ENCODE assay signal across 15 cellular contexts in genomic region chr18:36638224-36638623, GRCh38.
A peak's percentile ranks its signal among the peaks of the same experiment; 100 is the strongest.
DNase-seq lines count a peak whose midpoint lies in the region; ATAC-seq lines count a peak whose summit lies in the region.
"Had no signal": no experiment of that assay in that cellular context is flagged by ENCODE, and none has a peak within 500 bp of the region (broad histone marks: within the 10 kb centered on the region; RNA-seq: fewer than 3 reads in every experiment).

No MANE protein-coding gene starts in this region.

- no peaks in the 10 kb centered on the region for H3K79me1 ChIP-seq in neuronal stem cell (ENCODE audit: low read depth, low read length)

- no peak overlapping the region for H2BK5ac ChIP-seq in neuronal stem cell (ENCODE audit: low read length)

- no CpG with 5 or more reads among the region's 4 CpGs for WGBS in neuronal stem cell (ENCODE audit: extremely low coverage in 2 of 2, insufficient read length in 2 of 2, insufficient replicate concordance in 1 of 2), 2 donors

- H2BK120ac ChIP-seq in neuronal stem cell (ENCODE audit: low read depth, low read length) = no peak overlapping the region

- ATAC-seq in GM18907 (IDR thresholded peaks at IDR 0.05; ENCODE audit: unreplicated experiment) (peak; percentile 93), GM21576 (IDR thresholded peaks at IDR 0.05; ENCODE audit: unreplicated experiment) (peak; percentile 91), HG03097 (IDR thresholded peaks at IDR 0.05; ENCODE audit: low FRiP score, unreplicated experiment) (peak; percentile 91)
- ATAC-seq: heart left ventricle, K562, psoas muscle had no signal

- no peak overlapping the region for H2BK12ac ChIP-seq in neuronal stem cell (ENCODE audit: low read length)

- no peak overlapping the region for H4K91ac ChIP-seq in neuronal stem cell (ENCODE audit: low read depth, low read length, poor library complexity)

- no peak overlapping the region for H4K8ac ChIP-seq in neuronal stem cell (ENCODE audit: low read depth, low read length)

- intact Hi-C loops in head of caudate nucleus (cut with DNase I) = no loop called here

- no peak overlapping the region for H2AK5ac ChIP-seq in neuronal stem cell (ENCODE audit: low read depth, low read length)

- no peak overlapping the region for H3K4ac ChIP-seq in neuronal stem cell (ENCODE audit: low read length)

- H3K4me3 ChIP-seq in neuronal stem cell (ENCODE audit: low read length in 2 of 2) = no peak overlapping the region
- H3K4me3 ChIP-seq: dorsolateral prefrontal cortex, heart left ventricle, K562, psoas muscle, transverse colon had no signal

- DNase-seq in neuronal stem cell (ENCODE audit: low spot score) (no peak), head of caudate nucleus (no peak), cerebellum (ENCODE audit: low spot score) (no peak), NCI-H1105 treated with DMSO at 0.1 percent for 48 hours (lab: John Stamatoyannopoulos, UW) (no peak), NCI-H510A treated with DMSO at 0.1 percent for 48 hours (lab: John Stamatoyannopoulos, UW) (no peak)
- DNase-seq: activated CD4-positive, alpha-beta T cell treated with anti-CD3 and anti-CD28 coated beads for 4 hours; CD8-positive, alpha-beta memory T cell; dorsolateral prefrontal cortex; heart left ventricle; psoas muscle; transverse colon had no signal

- H3K14ac ChIP-seq in neuronal stem cell (ENCODE audit: low read length) = no peak overlapping the region

- H3K23ac ChIP-seq in neuronal stem cell (ENCODE audit: low read depth, low read length, poor library complexity) = no peak overlapping the region

- peaks cover 2 to 22% of the 10 kb centered on the region in 2 donors for H3K36me3 ChIP-seq in neuronal stem cell (replicated peaks in 1 of 2; ENCODE audit: control insufficient read depth in 2 of 2, insufficient read depth in 2 of 2, low read length in 2 of 2)
- H3K36me3 ChIP-seq: heart left ventricle, transverse colon had no signal

- H3K4me1 ChIP-seq in neuronal stem cell (ENCODE audit: control insufficient read depth in 2 of 2, insufficient read depth in 1 of 2, low read depth in 1 of 2, low read length in 2 of 2) = peaks cover 3 to 15% of the 10 kb centered on the region in 2 donors
- H3K4me1 ChIP-seq: psoas muscle had no signal

- no peaks in the 10 kb centered on the region for H3K9me3 ChIP-seq in neuronal stem cell (replicated peaks in 1 of 2; ENCODE audit: control insufficient read depth in 2 of 2, insufficient read depth in 1 of 2, low read depth in 1 of 2, low read length in 2 of 2)
- H3K9me3 ChIP-seq: heart left ventricle, psoas muscle, transverse colon had no signal

- no peak overlapping the region for H2AFZ ChIP-seq in neuronal stem cell (ENCODE audit: low read length)

- no peak overlapping the region for H3K4me2 ChIP-seq in neuronal stem cell (ENCODE audit: insufficient read depth, low read length, poor library complexity, severe bottlenecking)

- peak overlapping the region; percentile 25 for H3K9ac ChIP-seq in neuronal stem cell (ENCODE audit: low read depth, low read length, poor library complexity)

- no peak overlapping the region for H2BK15ac ChIP-seq in neuronal stem cell (ENCODE audit: low read length)

- no peak overlapping the region for H3K27ac ChIP-seq in neuronal stem cell (replicated peaks; ENCODE audit: low read length)
- H3K27ac ChIP-seq: dorsolateral prefrontal cortex, psoas muscle, transverse colon had no signal

- no peaks in the 10 kb centered on the region for H3K27me3 ChIP-seq in neuronal stem cell (ENCODE audit: control insufficient read depth in 3 of 3, insufficient read depth in 3 of 3, low read depth in 1 of 3, low read length in 3 of 3)
- H3K27me3 ChIP-seq: dorsolateral prefrontal cortex, heart left ventricle, transverse colon had no signal

- peak overlapping the region; percentile 41 for H3K18ac ChIP-seq in neuronal stem cell (ENCODE audit: low read length)
